ENCODE assay signal across 13 cellular contexts in genomic region chr3:122031123-122031468, GRCh38. TPM values are rescaled to one million over a fixed set of nuclear protein-coding genes. Genes with fewer than 3 reads are reported as not detected.
DNase-seq lines count a peak whose midpoint lies in the region; ATAC-seq and TF ChIP-seq lines count a peak whose summit lies in the region.
"Had no signal": no experiment of that assay in that cellular context is flagged by ENCODE, and none has a peak within 500 bp of the region (broad histone marks: within the 10 kb centered on the region; RNA-seq: fewer than 3 reads in every experiment).

No MANE protein-coding gene starts in this region.

- H3K4me3 ChIP-seq in dorsolateral prefrontal cortex = no peak overlapping the region

- no peak for DNase-seq in activated CD8-positive, alpha-beta T cell treated with anti-CD3 and anti-CD28 coated beads for 36 hours
- no peak for DNase-seq in dorsolateral prefrontal cortex
- DNase-seq in caudate nucleus (lab: John Stamatoyannopoulos, UW) = no peak
- DNase-seq in germinal center (ENCODE audit: low spot score) = no peak
- DNase-seq: CD4-positive, alpha-beta T cell; kidney glomerular epithelial cell; occipital lobe; SIG-M5; stimulated activated CD4-positive, alpha-beta T cell treated with anti-CD3 and anti-CD28 coated beads, Interleukin-4, amount 100 ng/mL, for 24 hours had no signal

- ATAC-seq in GM18861 (IDR thresholded peaks at IDR 0.05; ENCODE audit: unreplicated experiment) (peak; percentile 26), GM21529 (IDR thresholded peaks at IDR 0.05; ENCODE audit: unreplicated experiment) (peak; percentile 38), HG03108 (IDR thresholded peaks at IDR 0.05; ENCODE audit: unreplicated experiment) (peak; percentile 43)
- no peak for ATAC-seq in activated CD8-positive, alpha-beta T cell treated with anti-CD3 and anti-CD28 coated beads for 36 hours
- ATAC-seq in activated CD4-positive, CD25-positive, alpha-beta regulatory T cell treated with anti-CD3 and anti-CD28 coated beads, Interleukin-2, amount 50 U/mL, for 24 hours = no peak

- H3K4me1 Mint-ChIP-seq in activated CD8-positive, alpha-beta T cell treated with anti-CD3 and anti-CD28 coated beads for 36 hours (ENCODE audit: low read depth) = peaks cover 17% of the 10 kb centered on the region

- peaks cover 5% of the 10 kb centered on the region for H3K36me3 Mint-ChIP-seq in activated CD8-positive, alpha-beta T cell treated with anti-CD3 and anti-CD28 coated beads for 36 hours (ENCODE audit: low read depth)

- no peaks in the 10 kb centered on the region for H3K27me3 ChIP-seq in dorsolateral prefrontal cortex

- intact Hi-C loops in activated CD8-positive, alpha-beta T cell treated with anti-CD3 and anti-CD28 coated beads for 36 hours (cut with micrococcal nuclease) = no loop called here
- intact Hi-C loops in dorsolateral prefrontal cortex (cut with DNase I) = no loop called here

- CTCF ChIA-PET in activated CD8-positive, alpha-beta T cell treated with anti-CD3 and anti-CD28 coated beads for 36 hours (lab: Charles Lee) = interaction anchor here (0.8 to 1.3 kb wide), 4 partner anchors 14 to 70 kb away, joined by 3 read pairs; no protein-coding TSS in a partner anchor

- POLR2A ChIA-PET in activated CD8-positive, alpha-beta T cell treated with anti-CD3 and anti-CD28 coated beads for 36 hours (lab: Charles Lee) = no interaction called here

- TF ChIP-seq CTCF in activated CD8-positive, alpha-beta T cell treated with anti-CD3 and anti-CD28 coated beads for 36 hours (IDR thresholded peaks at IDR 0.05) = no peak
- no peak for TF ChIP-seq CTCF in dorsolateral prefrontal cortex (IDR thresholded peaks at IDR 0.05 in 54 of 56, conservative IDR thresholded peaks at IDR 0.05 in 2 of 56; ENCODE audit: low read depth in 1 of 56, partially characterized antibody in 56 of 56)

- H3K9me3 Mint-ChIP-seq in activated CD8-positive, alpha-beta T cell treated with anti-CD3 and anti-CD28 coated beads for 36 hours = peaks cover 7% of the 10 kb centered on the region

- H3K27me3 Mint-ChIP-seq in activated CD8-positive, alpha-beta T cell treated with anti-CD3 and anti-CD28 coated beads for 36 hours = peaks cover 6% of the 10 kb centered on the region
- H3K27me3 Mint-ChIP-seq: CD4-positive, alpha-beta T cell had no signal

- H3K27ac ChIP-seq in dorsolateral prefrontal cortex (no peak overlapping the region), caudate nucleus (ENCODE audit: low read depth, low read length) (no peak overlapping the region)

- no peak overlapping the region for H3K4me3 Mint-ChIP-seq in activated CD8-positive, alpha-beta T cell treated with anti-CD3 and anti-CD28 coated beads for 36 hours
- H3K4me3 Mint-ChIP-seq: CD4-positive, alpha-beta T cell had no signal

- peak overlapping the region; percentile 13 for H3K27ac Mint-ChIP-seq in activated CD8-positive, alpha-beta T cell treated with anti-CD3 and anti-CD28 coated beads for 36 hours
- H3K27ac Mint-ChIP-seq: CD4-positive, alpha-beta T cell had no signal

RNA-seq across cellular contexts. Expression of gene ILDR1, which starts 9.0 kb away (rescaled TPM):
- not detected for total RNA-seq in activated CD8-positive, alpha-beta T cell treated with anti-CD3 and anti-CD28 coated beads for 36 hours
- total RNA-seq in dorsolateral prefrontal cortex = under 1 TPM in 5 of 120 experiments, not detected in 115; 0.17 to 0.37 (median 0.29) TPM
- total RNA-seq: CD4-positive, alpha-beta T cell; occipital lobe had no signal

RNA-seq across cellular contexts. Expression of gene CD86, which starts 24.1 kb away (rescaled TPM):
- under 1 TPM; 0.43 to 0.52 TPM for total RNA-seq in activated CD8-positive, alpha-beta T cell treated with anti-CD3 and anti-CD28 coated beads for 36 hours
- 10 to 100 TPM in 6 of 120 experiments, 1 to 10 TPM in 113, under 1 TPM in 1; 0.95 to 13.5 (median 3.9) TPM for total RNA-seq in dorsolateral prefrontal cortex

Comparison
In these comparisons a context has a peak if more than half of its experiments do, and no peak if none do; other contexts are left out.
1. ATAC-seq: peak in GM18861 (single experiment), GM21529 (single experiment) and HG03108 (single experiment); none in activated CD8-positive, alpha-beta T cell treated with anti-CD3 and anti-CD28 coated beads for 36 hours (single experiment) and activated CD4-positive, CD25-positive, alpha-beta regulatory T cell treated with anti-CD3 and anti-CD28 coated beads, Interleukin-2, amount 50 U/mL, for 24 hours (0 of 2).